8 cellular contexts compared by ENCODE assay signal in genomic region chr3:119702530-119703527, GRCh38. TPM values are rescaled to one million over a fixed set of nuclear protein-coding genes. Genes with fewer than 3 reads are reported as not detected.
DNase-seq lines count a peak whose midpoint lies in the region; ATAC-seq and TF ChIP-seq lines count a peak whose summit lies in the region.

Gene CFAP91, plus strand, starts transcription at chr3:119703022. Its CDS starts 77 bp downstream, at chr3:119703099.

- peaks cover 4% of the 10 kb centered on the region for H3F3A ChIP-seq in SK-N-SH (replicated peaks; ENCODE audit: insufficient read depth)

- H3K4me1 ChIP-seq in HUES6 (ENCODE audit: control insufficient read depth, insufficient read depth, low read length) (peaks cover 4% of the 10 kb centered on the region; the same call in 1 of the 2 replicates), SK-N-SH (ENCODE audit: control insufficient read depth in 1 of 2, insufficient read depth in 2 of 2, low read depth in 1 of 2, low read length in 1 of 2) (peaks cover 0 to 2% of the 10 kb centered on the region in 2 experiments; a peak in 3 of 4 replicates), adrenal gland (replicated peaks in 1 of 2) (peaks cover 0 to 7% of the 10 kb centered on the region in 2 donors), heart right ventricle (peaks cover 0 to 31% (median 15%) of the 10 kb centered on the region in 9 donors), trophoblast cell (ENCODE audit: control insufficient read depth in 1 of 2, insufficient read depth in 2 of 2, low read length in 2 of 2) (peaks cover 5% of the 10 kb centered on the region in 2 experiments), thyroid gland (peaks cover 9 to 20% of the 10 kb centered on the region in 2 donors)

- TF ChIP-seq CTCF in SK-N-SH (IDR thresholded peaks at IDR 0.05) (no peak), adrenal gland (IDR thresholded peaks at IDR 0.05) (no peak), heart right ventricle (IDR thresholded peaks at IDR 0.05) (no peak), thyroid gland (IDR thresholded peaks at IDR 0.05) (no peak)

- ATAC-seq in GM21423 (IDR thresholded peaks at IDR 0.05; ENCODE audit: unreplicated experiment) = peak; percentile 93
- peak; percentile 99 to 100 (median 99) for ATAC-seq in heart right ventricle

- TF ChIP-seq EP300 in SK-N-SH (IDR thresholded peaks at IDR 0.05; ENCODE audit: borderline replicate concordance in 1 of 2, low read depth in 1 of 2, low read length in 1 of 2) = no peak

- in situ Hi-C loops in Caki2 (cut with HindIII; ENCODE audit: low pct_unique_long_range_greater_than_20kb, low sequenced_read_pairs) = no loop called here

- H4K91ac ChIP-seq in trophoblast cell (ENCODE audit: low read depth, low read length) = no peak within 1 kb of the TSS

- H3K79me2 ChIP-seq in SK-N-SH (ENCODE audit: insufficient read depth) = no peaks in the 10 kb centered on the region
- H3K79me2 ChIP-seq in trophoblast cell (ENCODE audit: control insufficient read depth, insufficient read depth, low read length, poor library complexity) = no peaks in the 10 kb centered on the region

- no peak within 1 kb of the TSS for H2BK120ac ChIP-seq in trophoblast cell (ENCODE audit: insufficient read depth, low read length, poor library complexity)

- H2AFZ ChIP-seq in SK-N-SH (ENCODE audit: low read depth) = peak within 1 kb of the TSS; percentile 96
- H2AFZ ChIP-seq in trophoblast cell (ENCODE audit: insufficient read depth, low read length, poor library complexity) = peak within 1 kb of the TSS; percentile 52

- 4% methylated on average over 41 of the region's 59 CpGs for WGBS in SK-N-SH (ENCODE audit: low lambda C conversion rate)
- WGBS in adrenal gland, 4 donors = 7% methylated on average over 31 to 59 of the region's 59 CpGs
- 10 to 13% methylated on average over 59 of the region's 59 CpGs for WGBS in heart right ventricle, 2 donors
- no CpG with 5 or more reads among the region's 59 CpGs for WGBS in trophoblast cell (ENCODE audit: extremely low coverage, insufficient coverage, insufficient read length)
- WGBS in thyroid gland, 2 donors = 6 to 8% methylated on average over 27 to 48 of the region's 59 CpGs

- no peak within 1 kb of the TSS for H3K9ac ChIP-seq in HUES6 (ENCODE audit: low read length)
- peak within 1 kb of the TSS; percentile 55 for H3K9ac ChIP-seq in SK-N-SH
- no peak within 1 kb of the TSS for H3K9ac ChIP-seq in trophoblast cell (ENCODE audit: low read length)

- intact Hi-C loops in adrenal gland (cut with DNase I) = no loop called here
- intact Hi-C loops in heart right ventricle (cut with DNase I) = no loop called here
- intact Hi-C loops in thyroid gland (cut with DNase I) = no loop called here

- CTCF ChIA-PET in SK-N-SH (lab: Yijun Ruan, JAX) = interaction anchor here (1.7 to 2.1 kb wide), 2 partner anchors 9 to 12 kb away, joined by 3 to 9 read pairs; no protein-coding TSS in a partner anchor

- H3K4me3 ChIP-seq in HUES6 (ENCODE audit: low read depth, low read length) (peak within 1 kb of the TSS; percentile 67), SK-N-SH (ENCODE audit: low read depth in 2 of 2, low read length in 1 of 2) (peak within 1 kb of the TSS; percentile 72 to 79), adrenal gland (peak within 1 kb of the TSS in 3 of 4 donors; percentile 5 to 70 (median 56)), heart right ventricle (peak within 1 kb of the TSS in 9 of 10 donors; percentile 30 to 61 (median 53)), trophoblast cell (ENCODE audit: low read depth, low read length) (peak within 1 kb of the TSS; percentile 19), thyroid gland (replicated peaks in 1 of 3) (peak within 1 kb of the TSS; percentile 54 to 73 (median 72))

- no peak within 1 kb of the TSS for H3K14ac ChIP-seq in trophoblast cell (ENCODE audit: low read length)

- TF ChIP-seq RAD21 in SK-N-SH (IDR thresholded peaks at IDR 0.05; ENCODE audit: low read length) = no peak

- H3K27ac ChIP-seq in HUES6 (ENCODE audit: low read depth, low read length) = no peak within 1 kb of the TSS
- peak within 1 kb of the TSS in 1 of 2 experiments; percentile 67; a peak in 2 of 4 replicates for H3K27ac ChIP-seq in SK-N-SH (ENCODE audit: low read depth in 2 of 2, low read length in 1 of 2)
- H3K27ac ChIP-seq in adrenal gland = peak within 1 kb of the TSS in 3 of 5 donors; percentile 19 to 77 (median 60)
- H3K27ac ChIP-seq in heart right ventricle = peak within 1 kb of the TSS in 6 of 10 donors; percentile 6 to 45 (median 33)
- no peak within 1 kb of the TSS for H3K27ac ChIP-seq in trophoblast cell (ENCODE audit: low read depth, low read length)
- peak within 1 kb of the TSS in 2 of 3 donors; percentile 52 to 57 for H3K27ac ChIP-seq in thyroid gland

- no peaks in the 10 kb centered on the region for H3K79me1 ChIP-seq in trophoblast cell (ENCODE audit: low read length)

- TF ChIP-seq POLR2A in adrenal gland (IDR thresholded peaks at IDR 0.05) (peak; percentile 38 to 74), thyroid gland (IDR thresholded peaks at IDR 0.05) (peak in 1 of 2 donors; percentile 80)

- H3K9me3 ChIP-seq in HUES6 (ENCODE audit: control insufficient read depth, insufficient read depth, low read depth, low read length) = peaks cover 5% of the 10 kb centered on the region; the same call in 1 of the 2 replicates
- H3K9me3 ChIP-seq in SK-N-SH = no peaks in the 10 kb centered on the region
- H3K9me3 ChIP-seq in adrenal gland (replicated peaks in 1 of 3) = no peaks in the 10 kb centered on the region
- peaks cover 0 to 6% (median 0%) of the 10 kb centered on the region in 11 donors for H3K9me3 ChIP-seq in heart right ventricle
- peaks cover 2% of the 10 kb centered on the region for H3K9me3 ChIP-seq in trophoblast cell (ENCODE audit: insufficient read depth, low read depth, low read length)
- H3K9me3 ChIP-seq in thyroid gland = no peaks in the 10 kb centered on the region

- H2BK5ac ChIP-seq in trophoblast cell (ENCODE audit: low read depth, low read length, poor library complexity) = no peak within 1 kb of the TSS

- peak within 1 kb of the TSS; percentile 94 for H3K4me2 ChIP-seq in SK-N-SH
- peak within 1 kb of the TSS; percentile 66 for H3K4me2 ChIP-seq in trophoblast cell (ENCODE audit: low read length)

- H3K9me2 ChIP-seq in SK-N-SH = no peaks in the 10 kb centered on the region

- no peak within 1 kb of the TSS for H4K8ac ChIP-seq in trophoblast cell (ENCODE audit: low read depth, low read length)

- H3K27me3 ChIP-seq in HUES6 (ENCODE audit: control insufficient read depth, insufficient read depth, low read length) = peaks cover 13% of the 10 kb centered on the region
- H3K27me3 ChIP-seq in SK-N-SH (ENCODE audit: insufficient read depth) = no peaks in the 10 kb centered on the region
- H3K27me3 ChIP-seq in adrenal gland = no peaks in the 10 kb centered on the region
- no peaks in the 10 kb centered on the region for H3K27me3 ChIP-seq in heart right ventricle
- H3K27me3 ChIP-seq in trophoblast cell (ENCODE audit: insufficient read depth, low read length) = peaks cover 4% of the 10 kb centered on the region
- no peaks in the 10 kb centered on the region for H3K27me3 ChIP-seq in thyroid gland

- no peaks in the 10 kb centered on the region for H4K20me1 ChIP-seq in SK-N-SH (ENCODE audit: insufficient read depth)

- H3K23ac ChIP-seq in trophoblast cell (ENCODE audit: low read length) = no peak within 1 kb of the TSS

- H3K36me3 ChIP-seq in HUES6 (ENCODE audit: control insufficient read depth, insufficient read depth, low read length) (no peaks in the 10 kb centered on the region), SK-N-SH (replicated peaks in 1 of 2; ENCODE audit: control insufficient read depth in 1 of 2, insufficient read depth in 2 of 2, low read length in 1 of 2) (no peaks in the 10 kb centered on the region), adrenal gland (replicated peaks in 1 of 2) (no peaks in the 10 kb centered on the region), heart right ventricle (no peaks in the 10 kb centered on the region), trophoblast cell (ENCODE audit: control insufficient read depth in 1 of 2, insufficient read depth in 2 of 2, low read length in 2 of 2) (no peaks in the 10 kb centered on the region), thyroid gland (no peaks in the 10 kb centered on the region)

- no peak within 1 kb of the TSS for H3K4ac ChIP-seq in trophoblast cell (ENCODE audit: low read depth, low read length)

- no peak within 1 kb of the TSS for H2AK5ac ChIP-seq in trophoblast cell (ENCODE audit: low read length)

- no peak within 1 kb of the TSS for H3K18ac ChIP-seq in trophoblast cell (ENCODE audit: low read length)

- POLR2A ChIA-PET in SK-N-SH (lab: Yijun Ruan, JAX) = interaction anchor here (0.6 kb wide), 1 partner anchor 99 kb away, joined by 3 read pairs; no protein-coding TSS in a partner anchor

- H2BK12ac ChIP-seq in trophoblast cell (ENCODE audit: low read length) = no peak within 1 kb of the TSS

- no peak within 1 kb of the TSS for H4K12ac ChIP-seq in trophoblast cell (ENCODE audit: low read depth, low read length)

- DNase-seq in Caki2 (ENCODE audit: low read depth) = peak; percentile 90
- peak; percentile 97 for DNase-seq in SK-N-SH
- DNase-seq in adrenal gland = peak; percentile 98 to 100 (median 99)
- peak; percentile 96 to 97 for DNase-seq in heart right ventricle
- DNase-seq in trophoblast cell = peak; percentile 93 to 97
- peak; percentile 98 for DNase-seq in thyroid gland

TF ChIP-seq in SK-N-SH, 30 proteins besides CTCF, POLR2A, EP300 and RAD21 (continues in another document):
- TF ChIP-seq GABPA (IDR thresholded peaks at IDR 0.05; ENCODE audit: low read depth) = no peak
- TF ChIP-seq RCOR1 (IDR thresholded peaks at IDR 0.05; ENCODE audit: low read length) = no peak; the same call in 1 of the 2 replicates
- TF ChIP-seq RFX5 (IDR thresholded peaks at IDR 0.05; ENCODE audit: low read length) = 0 out of 2 replicates have a peak, but pooled peaks have one; percentile 6
- 0 out of 2 replicates have a peak, but pooled peaks have one; percentile 39 for TF ChIP-seq SIN3A (IDR thresholded peaks at IDR 0.05; ENCODE audit: borderline replicate concordance, low read depth, low read length)
- TF ChIP-seq MAX (IDR thresholded peaks at IDR 0.05; ENCODE audit: low read depth) = peak; percentile 87
- peak; percentile 19 for TF ChIP-seq CHD2 (IDR thresholded peaks at IDR 0.05; ENCODE audit: low read length, partially characterized antibody)

RNA-seq across cellular contexts. Expression of gene CFAP91, which starts in this region (rescaled TPM):
- 0.17 and 4.5 TPM in 2 replicates for total RNA-seq in Caki2 (2014; rRNA removed; shearing (Covaris generic); ENCODE audit: low replicate concordance)
- 3.7 and 6.3 TPM in 2 replicates for polyA plus RNA-seq in SK-N-SH (2012; rRNA removed)
- 2.6 and 3.4 TPM in 2 replicates for polyA plus RNA-seq in SK-N-SH (2012; cell fraction: cytosol; rRNA removed)
- polyA plus RNA-seq in SK-N-SH (2012; cell fraction: nucleus; rRNA removed) = 18.0 and 29.7 TPM in 2 replicates
- total RNA-seq in adrenal gland = 10 to 100 TPM in 1 of 8 donors, 1 to 10 TPM in 7; 3.4 to 10.1 (median 7.4) TPM
- polyA plus RNA-seq in adrenal gland = 10 to 100 TPM in 2 of 3 donors, 1 to 10 TPM in 1; 8.6 to 12.9 (median 10.4) TPM
- under 1 TPM; 0.19 to 0.92 (median 0.49) TPM for total RNA-seq in heart right ventricle
- 1 to 10 TPM in 1 of 2 donors, under 1 TPM in 1; 0.25 to 1.6 TPM for polyA plus RNA-seq in heart right ventricle
- 0.08 TPM in 1 of 2 replicates, not detected in the other for polyA plus RNA-seq in trophoblast cell (2013)
- 10 to 100 TPM in 3 of 4 donors, 1 to 10 TPM in 1; 9.4 to 28.0 (median 22.8) TPM for total RNA-seq in thyroid gland

Comparison
In these comparisons a context has a peak if more than half of its experiments do, and no peak if none do; other contexts are left out.
1. H3K27ac ChIP-seq: peak in adrenal gland (3 of 5), heart right ventricle (6 of 10) and thyroid gland (2 of 3); none in HUES6 (single experiment) and trophoblast cell (single experiment).
2. H3K4me3 ChIP-seq: peak in every context shown above with its lines; median percentile 76 in SK-N-SH; 72 in thyroid gland; 67 in HUES6; 56 in adrenal gland; 53 in heart right ventricle; 19 in trophoblast cell.
3. Peak in every context shown above with its lines, with median percentiles within 50 percentile points of each other: DNase-seq.